ENCODE assay signal across 1 cellular context in the genomic region with DNA sequence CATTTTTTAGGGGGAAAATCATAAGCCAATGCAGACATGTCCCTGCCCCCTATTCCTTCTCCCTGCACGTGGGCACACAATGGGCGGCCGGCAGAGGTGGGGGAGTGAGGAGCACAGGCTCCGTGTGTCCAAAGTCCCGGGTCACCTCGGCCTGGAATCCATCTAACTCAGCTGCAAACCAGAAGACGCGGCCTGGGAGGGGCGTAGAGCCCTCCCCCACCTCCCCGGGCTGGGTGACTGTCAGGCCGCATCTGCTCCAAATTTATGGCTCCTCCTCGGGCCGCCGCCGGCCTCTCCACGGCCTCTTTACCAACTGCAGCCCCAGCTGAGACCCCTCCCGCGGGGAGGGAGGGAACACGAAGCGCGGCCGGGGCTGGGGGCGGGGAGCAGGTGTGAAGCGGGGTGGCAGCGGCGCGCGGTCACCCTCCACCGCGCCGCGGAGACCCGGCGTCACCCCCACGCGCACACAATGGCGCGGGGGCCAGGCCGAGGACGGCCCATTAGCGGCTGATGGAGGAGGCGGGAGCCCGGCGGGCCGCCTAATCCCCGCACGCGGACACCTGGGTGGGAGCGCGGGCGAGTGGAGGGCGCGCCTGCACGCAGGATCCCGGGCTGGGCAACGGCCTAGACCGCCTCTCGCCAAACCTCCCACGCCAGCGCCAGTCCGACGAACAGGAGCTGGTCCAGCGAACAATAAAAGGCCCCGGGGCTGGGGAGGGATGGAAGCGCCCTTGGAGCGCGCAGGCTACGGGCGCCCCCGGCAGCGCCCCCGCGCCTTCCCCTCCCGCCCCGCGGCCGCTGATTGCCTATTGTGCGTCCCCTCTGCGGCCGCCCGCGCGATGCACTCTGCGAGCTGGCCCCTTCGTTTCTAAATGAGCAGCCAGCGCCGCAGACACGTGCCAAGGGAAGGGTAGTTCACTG.
TF ChIP-seq lines count a peak whose summit lies in the region.

No MANE protein-coding gene starts in this region.

TF ChIP-seq in K562, 482 proteins besides CTCF, POLR2A, EP300 and RAD21:
- TF ChIP-seq MEIS2 (IDR thresholded peaks at IDR 0.05; ENCODE audit: partially characterized antibody) = peak; percentile 47
- TF ChIP-seq, protein P1, sequence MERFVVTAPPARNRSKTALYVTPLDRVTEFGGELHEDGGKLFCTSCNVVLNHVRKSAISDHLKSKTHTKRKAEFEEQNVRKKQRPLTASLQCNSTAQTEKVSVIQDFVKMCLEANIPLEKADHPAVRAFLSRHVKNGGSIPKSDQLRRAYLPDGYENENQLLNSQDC (CRISPR knock-in tag; IDR thresholded peaks at IDR 0.05) = no peak
